Comparison of ENCODE assay signal across 35 cellular contexts in the genomic region with DNA sequence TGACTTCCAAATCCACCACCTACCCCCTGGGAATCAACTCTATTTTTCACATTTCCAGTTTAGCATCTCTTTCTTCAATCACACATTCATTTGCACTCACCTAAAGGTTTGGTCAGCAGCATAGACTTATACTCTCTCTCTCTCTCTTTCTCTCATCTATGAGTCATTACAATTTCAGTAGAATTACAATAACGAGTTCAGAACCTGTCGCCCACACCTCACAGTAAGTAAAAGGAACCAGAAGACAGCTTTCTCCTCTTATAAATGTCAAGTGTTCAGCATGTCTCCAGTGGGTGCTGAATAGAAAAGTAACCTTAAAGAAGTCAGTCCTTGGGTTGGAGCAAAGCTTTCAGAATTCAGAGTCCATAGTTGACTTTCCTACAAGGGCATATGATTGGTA.
"Had no signal": no experiment of that assay in that cellular context is flagged by ENCODE, and none has a peak within 500 bp of the region (broad histone marks: within the 10 kb centered on the region; RNA-seq: fewer than 3 reads in every experiment).

No MANE protein-coding gene starts in this region.

- DNase-seq: activated CD4-positive, alpha-beta T cell treated with anti-CD3 and anti-CD28 coated beads for 48 hours; activated CD4-positive, alpha-beta T cell treated with anti-CD3 and anti-CD28 coated beads, Interleukin-2, amount 50 U/mL, for 1 hour; activated CD4-positive, alpha-beta T cell treated with anti-CD3 and anti-CD28 coated beads, Interleukin-2, amount 50 U/mL, for 48 hours; activated CD8-positive, alpha-beta memory T cell treated with anti-CD3 and anti-CD28 coated beads, Interleukin-2, amount 10 ng/mL, durations not matched to agents 7 days and 5 days; activated CD8-positive, alpha-beta memory T cell treated with anti-CD3 and anti-CD28 coated beads, Interleukin-2, amount 50 U/mL, for 4 hours; activated CD8-positive, alpha-beta T cell treated with anti-CD3 and anti-CD28 coated beads, Interleukin-2, amount 10 ng/mL, durations not matched to agents 7 days and 5 days; activated effector memory CD4-positive, alpha-beta T cell treated with anti-CD3 and anti-CD28 coated beads, Interleukin-2, amount 50 U/mL, for 16 hours; activated naive CD4-positive, alpha-beta T cell treated with anti-CD3 and anti-CD28 coated beads for 36 hours; activated naive CD8-positive, alpha-beta T cell treated with anti-CD3 and anti-CD28 coated beads for 36 hours; activated naive CD8-positive, alpha-beta T cell treated with anti-CD3 and anti-CD28 coated beads, Interleukin-2, amount 50 U/mL, for 24 hours; activated T-cell treated with anti-CD3 and anti-CD28 coated beads, Interleukin-2, amount 50 U/mL, for 1 hour; activated T-cell treated with anti-CD3 and anti-CD28 coated beads, Interleukin-2, amount 50 U/mL, for 48 hours; adrenal gland; amygdala; aorta; body of pancreas; dorsolateral prefrontal cortex; effector memory CD4-positive, alpha-beta T cell; endodermal cell; erythroblast; foreskin keratinocyte; gastrocnemius medialis; glutamatergic neuron; heart left ventricle; T-helper 2 cell had no signal

- H3K27ac ChIP-seq: adrenal gland, body of pancreas, cardiac muscle cell, coronary artery, esophagus muscularis mucosa, foreskin keratinocyte, gastrocnemius medialis, heart left ventricle, VCaP had no signal

- H3K4me1 Mint-ChIP-seq: activated CD8-positive, alpha-beta memory T cell treated with anti-CD3 and anti-CD28 coated beads, Interleukin-2, amount 10 ng/mL, durations not matched to agents 7 days and 5 days; activated naive CD4-positive, alpha-beta T cell treated with anti-CD3 and anti-CD28 coated beads, Interleukin-2, amount 50 U/mL, for 24 hours; activated naive CD8-positive, alpha-beta T cell treated with anti-CD3 and anti-CD28 coated beads for 36 hours; activated naive CD8-positive, alpha-beta T cell treated with anti-CD3 and anti-CD28 coated beads, Interleukin-2, amount 50 U/mL, for 24 hours; central memory CD8-positive, alpha-beta T cell had no signal

- H3K36me3 Mint-ChIP-seq: activated CD8-positive, alpha-beta memory T cell treated with anti-CD3 and anti-CD28 coated beads, Interleukin-2, amount 10 ng/mL, durations not matched to agents 7 days and 5 days; activated naive CD4-positive, alpha-beta T cell treated with anti-CD3 and anti-CD28 coated beads, Interleukin-2, amount 50 U/mL, for 24 hours; activated naive CD8-positive, alpha-beta T cell treated with anti-CD3 and anti-CD28 coated beads for 36 hours; WTC11 had no signal

- H3K36me3 ChIP-seq: adrenal gland, cardiac muscle cell, esophagus muscularis mucosa, gastrocnemius medialis, heart left ventricle had no signal

- H3K9me3 Mint-ChIP-seq: activated naive CD4-positive, alpha-beta T cell treated with anti-CD3 and anti-CD28 coated beads for 36 hours; activated naive CD4-positive, alpha-beta T cell treated with anti-CD3 and anti-CD28 coated beads, Interleukin-2, amount 50 U/mL, for 24 hours; activated naive CD8-positive, alpha-beta T cell treated with anti-CD3 and anti-CD28 coated beads for 36 hours; activated naive CD8-positive, alpha-beta T cell treated with anti-CD3 and anti-CD28 coated beads, Interleukin-2, amount 50 U/mL, for 24 hours; activated T-helper 1 cell treated with anti-CD3 and anti-CD28 coated beads, Interleukin-12 subunit alpha, Interleukin-12 subunit beta, Interleukin-2, Interleukin-4 antibody, amounts not matched to agents 30 ng/mL and 10 ng/mL and 1 ng/mL, durations not matched to agents 14 hours and 24 hours and 36 hours; activated T-helper 2 cell treated with anti-CD3 and anti-CD28 coated beads, Interferon-gamma antibody, Interleukin-2, Interleukin-4, amounts not matched to agents 10 μg/mL and 5 μg/mL and 100 μg/mL, durations not matched to agents 14 hours and 24 hours and 36 hours; central memory CD8-positive, alpha-beta T cell; dendritic cell treated with granulocyte-macrophage colony-stimulating factor and Interleukin-4, amounts not matched to agents 40 ng/mL and 50 ng/mL, for 4 days; endodermal cell; WTC11 had no signal

- H3K27me3 ChIP-seq: body of pancreas had no signal

- H3K4me3 Mint-ChIP-seq: activated CD8-positive, alpha-beta memory T cell treated with anti-CD3 and anti-CD28 coated beads, Interleukin-2, amount 10 ng/mL, durations not matched to agents 7 days and 5 days; activated CD8-positive, alpha-beta T cell treated with anti-CD3 and anti-CD28 coated beads, Interleukin-2, amount 10 ng/mL, durations not matched to agents 7 days and 5 days; activated naive CD4-positive, alpha-beta T cell treated with anti-CD3 and anti-CD28 coated beads for 36 hours; activated naive CD4-positive, alpha-beta T cell treated with anti-CD3 and anti-CD28 coated beads, Interleukin-2, amount 50 U/mL, for 24 hours; activated naive CD8-positive, alpha-beta T cell treated with anti-CD3 and anti-CD28 coated beads for 36 hours; activated naive CD8-positive, alpha-beta T cell treated with anti-CD3 and anti-CD28 coated beads, Interleukin-2, amount 50 U/mL, for 24 hours; activated T-helper 1 cell treated with anti-CD3 and anti-CD28 coated beads, Interleukin-12 subunit alpha, Interleukin-12 subunit beta, Interleukin-2, Interleukin-4 antibody, amounts not matched to agents 30 ng/mL and 10 ng/mL and 1 ng/mL, durations not matched to agents 14 hours and 24 hours and 36 hours; central memory CD8-positive, alpha-beta T cell; dendritic cell treated with granulocyte-macrophage colony-stimulating factor and Interleukin-4, amounts not matched to agents 40 ng/mL and 50 ng/mL, for 4 days; endodermal cell; WTC11 had no signal

- H3K4me1 ChIP-seq: adrenal gland, body of pancreas, foreskin keratinocyte, gastrocnemius medialis, heart left ventricle had no signal

- H3K4me3 ChIP-seq: adrenal gland, body of pancreas, cardiac muscle cell, coronary artery, esophagus muscularis mucosa, gastrocnemius medialis, heart left ventricle had no signal

- ATAC-seq: activated CD8-positive, alpha-beta memory T cell treated with anti-CD3 and anti-CD28 coated beads, Interleukin-2, amount 10 ng/mL, durations not matched to agents 7 days and 5 days; activated CD8-positive, alpha-beta T cell treated with anti-CD3 and anti-CD28 coated beads, Interleukin-2, amount 10 ng/mL, durations not matched to agents 7 days and 5 days; activated naive CD8-positive, alpha-beta T cell treated with anti-CD3 and anti-CD28 coated beads, Interleukin-2, amount 50 U/mL, for 24 hours; body of pancreas; foreskin keratinocyte; gastrocnemius medialis; heart left ventricle; WTC11 had no signal

- H3K27ac Mint-ChIP-seq: activated CD8-positive, alpha-beta memory T cell treated with anti-CD3 and anti-CD28 coated beads, Interleukin-2, amount 10 ng/mL, durations not matched to agents 7 days and 5 days; activated CD8-positive, alpha-beta T cell treated with anti-CD3 and anti-CD28 coated beads, Interleukin-2, amount 10 ng/mL, durations not matched to agents 7 days and 5 days; activated naive CD4-positive, alpha-beta T cell treated with anti-CD3 and anti-CD28 coated beads for 36 hours; activated naive CD4-positive, alpha-beta T cell treated with anti-CD3 and anti-CD28 coated beads, Interleukin-2, amount 50 U/mL, for 24 hours; activated naive CD8-positive, alpha-beta T cell treated with anti-CD3 and anti-CD28 coated beads for 36 hours; activated naive CD8-positive, alpha-beta T cell treated with anti-CD3 and anti-CD28 coated beads, Interleukin-2, amount 50 U/mL, for 24 hours; activated T-helper 1 cell treated with anti-CD3 and anti-CD28 coated beads, Interleukin-12 subunit alpha, Interleukin-12 subunit beta, Interleukin-2, Interleukin-4 antibody, amounts not matched to agents 30 ng/mL and 10 ng/mL and 1 ng/mL, durations not matched to agents 14 hours and 24 hours and 36 hours; activated T-helper 2 cell treated with anti-CD3 and anti-CD28 coated beads, Interferon-gamma antibody, Interleukin-2, Interleukin-4, amounts not matched to agents 10 μg/mL and 5 μg/mL and 100 μg/mL, durations not matched to agents 14 hours and 24 hours and 36 hours; dendritic cell treated with granulocyte-macrophage colony-stimulating factor and Interleukin-4, amounts not matched to agents 40 ng/mL and 50 ng/mL, for 4 days; endodermal cell; WTC11 had no signal

- H3K9me3 ChIP-seq: adrenal gland, body of pancreas, esophagus muscularis mucosa, gastrocnemius medialis, heart left ventricle had no signal

- H3K27me3 Mint-ChIP-seq: activated CD8-positive, alpha-beta memory T cell treated with anti-CD3 and anti-CD28 coated beads, Interleukin-2, amount 10 ng/mL, durations not matched to agents 7 days and 5 days had no signal
